27 cellular contexts compared by ENCODE assay signal in the genomic region with DNA sequence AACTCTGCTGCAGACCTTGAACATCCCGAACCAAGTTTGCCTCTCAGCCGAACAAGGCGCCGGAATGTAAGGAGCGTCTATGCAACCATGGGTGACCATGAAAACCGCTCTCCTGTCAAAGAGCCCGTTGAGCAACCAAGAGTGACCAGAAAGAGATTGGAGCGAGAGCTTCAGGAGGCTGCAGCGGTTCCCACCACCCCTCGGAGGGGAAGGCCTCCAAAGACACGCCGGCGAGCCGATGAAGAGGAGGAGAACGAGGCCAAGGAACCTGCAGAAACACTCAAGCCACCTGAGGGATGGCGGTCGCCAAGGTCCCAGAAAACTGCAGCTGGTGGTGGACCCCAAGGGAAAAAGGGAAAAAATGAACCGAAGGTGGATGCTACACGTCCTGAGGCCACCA.
"Had no signal": no experiment of that assay in that cellular context is flagged by ENCODE, and none has a peak within 500 bp of the region (broad histone marks: within the 10 kb centered on the region; RNA-seq: fewer than 3 reads in every experiment).

No MANE protein-coding gene starts in this region.

- H3K9me3 ChIP-seq: adrenal gland, ascending aorta, SJCRH30, spleen had no signal

- H3K27ac Mint-ChIP-seq: activated naive CD4-positive, alpha-beta T cell treated with anti-CD3 and anti-CD28 coated beads for 36 hours; nephron; T-cell; T-helper 2 cell treated with Interferon-gamma antibody and Interleukin-4, amounts not matched to agents 5 μg/mL and 100 μg/mL, for 36 hours had no signal

- H3K4me3 ChIP-seq: adrenal gland, ascending aorta, hepatocyte, SJCRH30, spleen had no signal

- H3K27ac ChIP-seq: adrenal gland, ascending aorta, brain microvascular endothelial cell, hepatocyte, SJCRH30, spleen, VCaP had no signal

- DNase-seq: activated CD4-positive, alpha-beta T cell treated with anti-CD3 and anti-CD28 coated beads, Interleukin-2, amount 50 U/mL, for 1 hour; activated CD8-positive, alpha-beta T cell treated with anti-CD3 and anti-CD28 coated beads, Interleukin-2, amount 10 ng/mL, durations not matched to agents 7 days and 5 days; activated naive CD4-positive, alpha-beta T cell treated with anti-CD3 and anti-CD28 coated beads for 36 hours; adrenal gland; brain microvascular endothelial cell; caudate nucleus; dermis blood vessel endothelial cell; effector CD8-positive, alpha-beta T cell; foreskin melanocyte; left ventricle myocardium superior; mammary epithelial cell; midbrain; occipital lobe; posterior cingulate gyrus; SJCRH30; stimulated activated CD4-positive, alpha-beta T cell treated with anti-CD3 and anti-CD28 coated beads, Interleukin-4, amount 100 ng/mL, for 1 hour; stimulated activated naive CD8-positive, alpha-beta T cell treated with anti-CD3 and anti-CD28 coated beads, Interleukin-15, amount 100 ng/mL, for 72 hours; T-cell; trophoblast cell had no signal

- H3K27me3 ChIP-seq: adrenal gland, ascending aorta, brain microvascular endothelial cell, hepatocyte, SJCRH30, spleen had no signal

- ATAC-seq: activated CD4-positive, CD25-positive, alpha-beta regulatory T cell treated with anti-CD3 and anti-CD28 coated beads, Interleukin-2, amount 50 U/mL, for 24 hours; activated CD8-positive, alpha-beta T cell treated with anti-CD3 and anti-CD28 coated beads, Interleukin-2, amount 10 ng/mL, durations not matched to agents 7 days and 5 days; esophagus mucosa; left ventricle myocardium superior; stimulated activated naive CD8-positive, alpha-beta T cell treated with anti-CD3 and anti-CD28 coated beads, Interleukin-15, amount 100 ng/mL, for 72 hours; T-cell had no signal

- H3K27me3 Mint-ChIP-seq: stimulated activated naive CD8-positive, alpha-beta T cell treated with anti-CD3 and anti-CD28 coated beads, Interleukin-15, amount 100 ng/mL, for 72 hours; T-cell had no signal

- H3K9me3 Mint-ChIP-seq: activated naive CD4-positive, alpha-beta T cell treated with anti-CD3 and anti-CD28 coated beads for 36 hours; nephron; stimulated activated naive CD8-positive, alpha-beta T cell treated with anti-CD3 and anti-CD28 coated beads, Interleukin-15, amount 100 ng/mL, for 72 hours; T-cell; T-helper 2 cell treated with Interferon-gamma antibody and Interleukin-4, amounts not matched to agents 5 μg/mL and 100 μg/mL, for 36 hours had no signal

- H3K4me3 Mint-ChIP-seq: activated CD8-positive, alpha-beta T cell treated with anti-CD3 and anti-CD28 coated beads, Interleukin-2, amount 10 ng/mL, durations not matched to agents 7 days and 5 days; activated naive CD4-positive, alpha-beta T cell treated with anti-CD3 and anti-CD28 coated beads for 36 hours; nephron; stimulated activated naive CD8-positive, alpha-beta T cell treated with anti-CD3 and anti-CD28 coated beads, Interleukin-15, amount 100 ng/mL, for 72 hours; T-cell; T-helper 2 cell treated with Interferon-gamma antibody and Interleukin-4, amounts not matched to agents 5 μg/mL and 100 μg/mL, for 36 hours had no signal

- H3K4me1 Mint-ChIP-seq: nephron, T-cell had no signal

- H3K4me1 ChIP-seq: adrenal gland, SJCRH30 had no signal
